ENCODE assay signal across 1 cellular context in genomic region chr13:99977912-99978780, GRCh38.
TF ChIP-seq lines count a peak whose summit lies in the region.

No MANE protein-coding gene starts in this region.

TF ChIP-seq in SK-N-SH treated with all-trans-retinoic acid at 6 μM for 48 hours, 23 proteins besides CTCF, POLR2A, EP300 and RAD21 (continued from another document):
- no peak for TF ChIP-seq TSHZ2 (CRISPR knock-in tag; IDR thresholded peaks at IDR 0.05)
- no peak for TF ChIP-seq CSRNP3 (CRISPR knock-in tag; IDR thresholded peaks at IDR 0.05)
- TF ChIP-seq ZFP30 (CRISPR knock-in tag; IDR thresholded peaks at IDR 0.05) = no peak
- TF ChIP-seq ZNF8 (CRISPR knock-in tag; IDR thresholded peaks at IDR 0.05) = no peak
